Comparison of ENCODE assay signal across 1 cellular context in the genomic region with DNA sequence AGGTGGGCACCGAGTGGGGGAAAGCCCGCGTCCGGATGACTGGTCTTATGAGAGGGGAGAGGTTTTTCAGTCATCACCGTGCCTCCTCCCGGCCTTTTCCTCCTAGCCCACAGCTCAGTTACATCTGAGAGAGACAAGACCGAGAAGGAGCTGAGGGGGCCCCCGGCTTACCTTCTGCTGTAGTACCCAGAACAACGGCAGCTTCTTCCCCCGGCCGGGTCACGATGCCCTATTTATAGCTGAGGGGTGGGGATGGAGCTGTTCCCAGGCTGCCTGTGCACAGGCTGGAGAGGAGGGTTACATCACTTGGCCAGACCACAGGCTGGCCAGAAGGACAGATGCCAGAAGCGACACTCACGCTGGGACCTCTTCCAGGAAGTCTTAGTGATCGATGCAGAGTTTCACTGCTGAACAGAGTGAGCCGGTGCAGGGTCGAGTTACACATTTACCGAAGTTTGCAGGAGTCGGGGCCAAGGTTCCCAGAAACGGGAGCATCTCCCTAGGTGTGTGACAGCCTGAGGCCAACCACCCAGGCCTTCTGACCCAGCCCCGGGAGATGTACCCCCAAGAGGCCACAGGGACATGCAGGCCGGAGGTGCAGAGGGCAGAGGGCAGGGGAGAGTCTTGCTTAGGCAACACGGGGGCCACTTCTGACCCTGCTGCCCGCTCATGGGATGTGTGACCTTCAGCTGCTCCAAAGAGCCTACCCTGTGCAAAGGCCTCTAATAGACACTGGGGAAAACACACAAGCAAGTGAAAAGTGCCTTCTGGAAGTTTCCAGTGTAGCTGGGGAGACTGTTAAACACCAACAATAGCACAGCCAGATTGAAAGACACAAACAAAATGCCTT.
A peak's percentile ranks its signal among the peaks of the same experiment; 100 is the strongest.
TF ChIP-seq lines count a peak whose summit lies in the region.

A gene (minus strand): TSS at position 208 of the 850 bp plus-strand sequence. CDS start 3,299 bp downstream, outside the sequence.

TF ChIP-seq in HepG2, 621 proteins besides CTCF, POLR2A, EP300 and RAD21 (continued from another document):
- TF ChIP-seq CBX2 (IDR thresholded peaks at IDR 0.05; ENCODE audit: low read depth, low read length) (no peak), CBX2 (CRISPR knock-in tag; IDR thresholded peaks at IDR 0.05; ENCODE audit: low read depth) (peak; percentile 45; the same call in 1 of the 2 replicates), PHF20 (CRISPR knock-in tag; IDR thresholded peaks at IDR 0.05) (peak; percentile 45), NR2F1 (CRISPR knock-in tag; IDR thresholded peaks at IDR 0.05) (peak; percentile 98 to 100), MEIS1 (CRISPR knock-in tag; IDR thresholded peaks at IDR 0.05; ENCODE audit: borderline replicate concordance) (peak; percentile 91), ZNF24 (IDR thresholded peaks at IDR 0.05) (no peak), NFATC3 (CRISPR knock-in tag; IDR thresholded peaks at IDR 0.05) (no peak), HES4 (CRISPR knock-in tag; IDR thresholded peaks at IDR 0.05; ENCODE audit: borderline replicate concordance) (peak; percentile 35; the same call in 1 of the 2 replicates), ZNF484 (CRISPR knock-in tag; IDR thresholded peaks at IDR 0.05; ENCODE audit: borderline replicate concordance, low read depth) (0 out of 2 replicates have a peak, but pooled peaks have one; percentile 37), ZNF562 (CRISPR knock-in tag; IDR thresholded peaks at IDR 0.05; ENCODE audit: borderline replicate concordance) (no peak), ZNF441 (CRISPR knock-in tag; IDR thresholded peaks at IDR 0.05; ENCODE audit: borderline replicate concordance) (peak; percentile 90), CBX5 (CRISPR knock-in tag; IDR thresholded peaks at IDR 0.05; ENCODE audit: borderline replicate concordance) (peak; percentile 72; the same call in 1 of the 2 replicates), ZNF776 (CRISPR knock-in tag; IDR thresholded peaks at IDR 0.05) (peak; percentile 89)
- TF ChIP-seq, protein P1, sequence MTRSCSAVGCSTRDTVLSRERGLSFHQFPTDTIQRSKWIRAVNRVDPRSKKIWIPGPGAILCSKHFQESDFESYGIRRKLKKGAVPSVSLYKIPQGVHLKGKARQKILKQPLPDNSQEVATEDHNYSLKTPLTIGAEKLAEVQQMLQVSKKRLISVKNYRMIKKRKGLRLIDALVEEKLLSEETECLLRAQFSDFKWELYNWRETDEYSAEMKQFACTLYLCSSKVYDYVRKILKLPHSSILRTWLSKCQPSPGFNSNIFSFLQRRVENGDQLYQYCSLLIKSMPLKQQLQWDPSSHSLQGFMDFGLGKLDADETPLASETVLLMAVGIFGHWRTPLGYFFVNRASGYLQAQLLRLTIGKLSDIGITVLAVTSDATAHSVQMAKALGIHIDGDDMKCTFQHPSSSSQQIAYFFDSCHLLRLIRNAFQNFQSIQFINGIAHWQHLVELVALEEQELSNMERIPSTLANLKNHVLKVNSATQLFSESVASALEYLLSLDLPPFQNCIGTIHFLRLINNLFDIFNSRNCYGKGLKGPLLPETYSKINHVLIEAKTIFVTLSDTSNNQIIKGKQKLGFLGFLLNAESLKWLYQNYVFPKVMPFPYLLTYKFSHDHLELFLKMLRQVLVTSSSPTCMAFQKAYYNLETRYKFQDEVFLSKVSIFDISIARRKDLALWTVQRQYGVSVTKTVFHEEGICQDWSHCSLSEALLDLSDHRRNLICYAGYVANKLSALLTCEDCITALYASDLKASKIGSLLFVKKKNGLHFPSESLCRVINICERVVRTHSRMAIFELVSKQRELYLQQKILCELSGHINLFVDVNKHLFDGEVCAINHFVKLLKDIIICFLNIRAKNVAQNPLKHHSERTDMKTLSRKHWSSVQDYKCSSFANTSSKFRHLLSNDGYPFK (CRISPR knock-in tag; IDR thresholded peaks at IDR 0.05; ENCODE audit: borderline replicate concordance): peak; percentile 80; the same call in 1 of the 2 replicates
- TF ChIP-seq, protein P2, sequence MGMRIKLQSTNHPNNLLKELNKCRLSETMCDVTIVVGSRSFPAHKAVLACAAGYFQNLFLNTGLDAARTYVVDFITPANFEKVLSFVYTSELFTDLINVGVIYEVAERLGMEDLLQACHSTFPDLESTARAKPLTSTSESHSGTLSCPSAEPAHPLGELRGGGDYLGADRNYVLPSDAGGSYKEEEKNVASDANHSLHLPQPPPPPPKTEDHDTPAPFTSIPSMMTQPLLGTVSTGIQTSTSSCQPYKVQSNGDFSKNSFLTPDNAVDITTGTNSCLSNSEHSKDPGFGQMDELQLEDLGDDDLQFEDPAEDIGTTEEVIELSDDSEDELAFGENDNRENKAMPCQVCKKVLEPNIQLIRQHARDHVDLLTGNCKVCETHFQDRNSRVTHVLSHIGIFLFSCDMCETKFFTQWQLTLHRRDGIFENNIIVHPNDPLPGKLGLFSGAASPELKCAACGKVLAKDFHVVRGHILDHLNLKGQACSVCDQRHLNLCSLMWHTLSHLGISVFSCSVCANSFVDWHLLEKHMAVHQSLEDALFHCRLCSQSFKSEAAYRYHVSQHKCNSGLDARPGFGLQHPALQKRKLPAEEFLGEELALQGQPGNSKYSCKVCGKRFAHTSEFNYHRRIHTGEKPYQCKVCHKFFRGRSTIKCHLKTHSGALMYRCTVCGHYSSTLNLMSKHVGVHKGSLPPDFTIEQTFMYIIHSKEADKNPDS (CRISPR knock-in tag; IDR thresholded peaks at IDR 0.05): peak; percentile 61; the same call in 1 of the 2 replicates
- TF ChIP-seq, protein P3, sequence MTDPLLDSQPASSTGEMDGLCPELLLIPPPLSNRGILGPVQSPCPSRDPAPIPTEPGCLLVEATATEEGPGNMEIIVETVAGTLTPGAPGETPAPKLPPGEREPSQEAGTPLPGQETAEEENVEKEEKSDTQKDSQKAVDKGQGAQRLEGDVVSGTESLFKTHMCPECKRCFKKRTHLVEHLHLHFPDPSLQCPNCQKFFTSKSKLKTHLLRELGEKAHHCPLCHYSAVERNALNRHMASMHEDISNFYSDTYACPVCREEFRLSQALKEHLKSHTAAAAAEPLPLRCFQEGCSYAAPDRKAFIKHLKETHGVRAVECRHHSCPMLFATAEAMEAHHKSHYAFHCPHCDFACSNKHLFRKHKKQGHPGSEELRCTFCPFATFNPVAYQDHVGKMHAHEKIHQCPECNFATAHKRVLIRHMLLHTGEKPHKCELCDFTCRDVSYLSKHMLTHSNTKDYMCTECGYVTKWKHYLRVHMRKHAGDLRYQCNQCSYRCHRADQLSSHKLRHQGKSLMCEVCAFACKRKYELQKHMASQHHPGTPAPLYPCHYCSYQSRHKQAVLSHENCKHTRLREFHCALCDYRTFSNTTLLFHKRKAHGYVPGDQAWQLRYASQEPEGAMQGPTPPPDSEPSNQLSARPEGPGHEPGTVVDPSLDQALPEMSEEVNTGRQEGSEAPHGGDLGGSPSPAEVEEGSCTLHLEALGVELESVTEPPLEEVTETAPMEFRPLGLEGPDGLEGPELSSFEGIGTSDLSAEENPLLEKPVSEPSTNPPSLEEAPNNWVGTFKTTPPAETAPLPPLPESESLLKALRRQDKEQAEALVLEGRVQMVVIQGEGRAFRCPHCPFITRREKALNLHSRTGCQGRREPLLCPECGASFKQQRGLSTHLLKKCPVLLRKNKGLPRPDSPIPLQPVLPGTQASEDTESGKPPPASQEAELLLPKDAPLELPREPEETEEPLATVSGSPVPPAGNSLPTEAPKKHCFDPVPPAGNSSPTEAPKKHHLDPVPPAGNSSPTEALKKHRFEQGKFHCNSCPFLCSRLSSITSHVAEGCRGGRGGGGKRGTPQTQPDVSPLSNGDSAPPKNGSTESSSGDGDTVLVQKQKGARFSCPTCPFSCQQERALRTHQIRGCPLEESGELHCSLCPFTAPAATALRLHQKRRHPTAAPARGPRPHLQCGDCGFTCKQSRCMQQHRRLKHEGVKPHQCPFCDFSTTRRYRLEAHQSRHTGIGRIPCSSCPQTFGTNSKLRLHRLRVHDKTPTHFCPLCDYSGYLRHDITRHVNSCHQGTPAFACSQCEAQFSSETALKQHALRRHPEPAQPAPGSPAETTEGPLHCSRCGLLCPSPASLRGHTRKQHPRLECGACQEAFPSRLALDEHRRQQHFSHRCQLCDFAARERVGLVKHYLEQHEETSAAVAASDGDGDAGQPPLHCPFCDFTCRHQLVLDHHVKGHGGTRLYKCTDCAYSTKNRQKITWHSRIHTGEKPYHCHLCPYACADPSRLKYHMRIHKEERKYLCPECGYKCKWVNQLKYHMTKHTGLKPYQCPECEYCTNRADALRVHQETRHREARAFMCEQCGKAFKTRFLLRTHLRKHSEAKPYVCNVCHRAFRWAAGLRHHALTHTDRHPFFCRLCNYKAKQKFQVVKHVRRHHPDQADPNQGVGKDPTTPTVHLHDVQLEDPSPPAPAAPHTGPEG (CRISPR knock-in tag; IDR thresholded peaks at IDR 0.05): no peak; the same call in 1 of the 2 replicates
- TF ChIP-seq, protein P4, sequence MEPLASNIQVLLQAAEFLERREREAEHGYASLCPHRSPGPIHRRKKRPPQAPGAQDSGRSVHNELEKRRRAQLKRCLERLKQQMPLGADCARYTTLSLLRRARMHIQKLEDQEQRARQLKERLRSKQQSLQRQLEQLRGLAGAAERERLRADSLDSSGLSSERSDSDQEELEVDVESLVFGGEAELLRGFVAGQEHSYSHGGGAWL (CRISPR knock-in tag; IDR thresholded peaks at IDR 0.05): no peak
